ENCODE assay signal across 26 cellular contexts in the genomic region with DNA sequence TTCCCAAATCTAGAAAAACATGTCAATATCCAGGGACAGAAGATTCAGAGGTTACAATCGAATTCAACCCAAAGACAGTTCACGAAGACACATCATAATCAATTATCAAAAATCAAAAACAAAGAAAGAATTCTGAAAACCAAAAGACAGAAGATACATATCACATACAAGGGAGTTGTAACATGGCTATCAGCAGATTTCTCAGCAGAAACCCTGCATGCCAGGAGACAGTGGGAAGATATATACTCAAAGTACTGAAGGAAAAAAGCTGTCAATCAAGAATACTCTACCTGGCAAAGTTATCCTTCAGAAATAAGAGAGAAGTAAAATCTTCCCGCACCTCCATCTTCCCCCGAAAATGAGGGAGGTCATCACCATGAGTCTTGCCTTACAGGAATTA.
"Had no signal": no experiment of that assay in that cellular context is flagged by ENCODE, and none has a peak within 500 bp of the region (broad histone marks: within the 10 kb centered on the region; RNA-seq: fewer than 3 reads in every experiment).

No MANE protein-coding gene starts in this region.

- H3K4me1 ChIP-seq: esophagus muscularis mucosa, gastroesophageal sphincter, heart right ventricle, left lung, lower lobe of right lung had no signal

- DNase-seq: dermis blood vessel endothelial cell; dorsolateral prefrontal cortex; effector CD4-positive, alpha-beta T cell; effector memory CD4-positive, alpha-beta T cell; foreskin keratinocyte; head of caudate nucleus; heart right ventricle; hippocampal formation; left cardiac atrium; left lung; left ventricle myocardium superior; lower lobe of right lung; mesenchymal stem cell; mucosa of descending colon; naive B cell; naive thymus-derived CD8-positive, alpha-beta T cell had no signal

- H3K4me3 ChIP-seq: coronary artery, dorsolateral prefrontal cortex, esophagus muscularis mucosa, gastroesophageal sphincter, heart right ventricle, left lung, lower lobe of right lung, mucosa of descending colon had no signal

- H3K4me1 Mint-ChIP-seq: mesothelial cell of epicardium had no signal

- H3K27ac Mint-ChIP-seq: mesothelial cell of epicardium; naive B cell; naive thymus-derived CD8-positive, alpha-beta T cell had no signal

- H3K4me3 Mint-ChIP-seq: mesothelial cell of epicardium; naive thymus-derived CD8-positive, alpha-beta T cell had no signal

- ATAC-seq: foreskin keratinocyte; gastroesophageal sphincter; heart right ventricle; left cardiac atrium; left lung; left ventricle myocardium superior; lower lobe of right lung; mucosa of descending colon; naive thymus-derived CD8-positive, alpha-beta T cell had no signal

- FAIRE-seq: colon, endometrium, endothelial cell of umbilical vein, frontal cortex, islet of Langerhans, keratinocyte had no signal

- H3K36me3 ChIP-seq: esophagus muscularis mucosa, gastroesophageal sphincter, heart right ventricle, left lung, lower lobe of right lung had no signal

- H3K27me3 ChIP-seq: dorsolateral prefrontal cortex, esophagus muscularis mucosa, foreskin keratinocyte, gastroesophageal sphincter, heart right ventricle, left lung had no signal

- H3K27ac ChIP-seq: coronary artery, dorsolateral prefrontal cortex, esophagus muscularis mucosa, foreskin keratinocyte, gastroesophageal sphincter, heart right ventricle, left lung, lower lobe of right lung had no signal
